Comparison of ENCODE assay signal across 1 cellular context in the genomic region with DNA sequence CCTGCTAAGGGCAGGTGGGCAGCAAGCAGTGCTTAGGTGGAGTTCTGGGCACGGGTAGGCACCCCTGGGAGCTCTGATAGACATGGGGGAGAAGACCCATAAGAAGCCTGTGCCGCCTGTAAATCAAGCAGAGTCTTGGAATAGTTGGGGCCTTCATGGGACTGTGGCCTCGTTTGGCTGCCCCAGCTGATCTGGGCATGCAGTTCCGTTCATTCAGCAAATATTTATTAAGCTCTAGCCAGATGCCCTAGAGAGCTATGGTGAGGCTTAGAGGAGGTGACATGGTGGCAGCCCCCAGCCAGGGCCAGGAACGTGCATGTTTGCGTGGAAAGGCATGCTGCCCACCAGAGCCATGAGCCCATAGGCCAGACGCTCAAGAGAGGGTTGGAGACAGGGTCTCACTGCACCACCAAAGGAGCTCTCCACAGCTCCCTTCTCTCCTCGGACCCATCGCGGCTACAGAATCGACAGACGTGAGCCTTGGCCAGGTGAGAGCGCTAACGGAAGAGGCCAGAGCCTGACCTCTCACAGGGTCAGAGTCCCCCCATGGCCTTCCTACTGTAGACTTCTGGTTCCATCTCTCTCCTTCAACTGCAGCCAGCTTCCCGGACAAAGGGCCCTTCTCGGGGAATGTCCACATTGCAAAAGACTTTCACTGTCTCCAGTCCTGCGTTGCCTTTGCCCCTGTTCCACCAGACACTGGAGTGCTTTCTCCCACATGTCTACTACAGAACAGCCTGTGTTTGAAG.
TF ChIP-seq lines count a peak whose summit lies in the region.

No MANE protein-coding gene starts in this region.

TF ChIP-seq in HepG2, 621 proteins besides CTCF, POLR2A, EP300 and RAD21 (continued from another document and continues in another):
- TF ChIP-seq MZF1 (CRISPR knock-in tag; IDR thresholded peaks at IDR 0.05; ENCODE audit: borderline replicate concordance) (no peak), KLF11 (CRISPR knock-in tag; IDR thresholded peaks at IDR 0.05) (no peak; the same call in 1 of the 2 replicates), ZFP1 (CRISPR knock-in tag; IDR thresholded peaks at IDR 0.05) (no peak), CENPX (CRISPR knock-in tag; IDR thresholded peaks at IDR 0.05) (no peak), ZNF850 (CRISPR knock-in tag; conservative IDR thresholded peaks at IDR 0.05) (no peak), GATA4 (IDR thresholded peaks at IDR 0.05; ENCODE audit: borderline replicate concordance, low read depth) (no peak), NBN (conservative IDR thresholded peaks at IDR 0.05) (no peak), LCORL (IDR thresholded peaks at IDR 0.05) (no peak), LCORL (CRISPR knock-in tag; IDR thresholded peaks at IDR 0.05) (no peak; the same call in 1 of the 2 replicates), NFE2L1 (CRISPR knock-in tag; IDR thresholded peaks at IDR 0.05; ENCODE audit: borderline replicate concordance) (no peak), NCOA5 (CRISPR knock-in tag; IDR thresholded peaks at IDR 0.05) (no peak), JUNB (CRISPR knock-in tag; IDR thresholded peaks at IDR 0.05; ENCODE audit: borderline replicate concordance) (no peak), CEBPB (IDR thresholded peaks at IDR 0.05; ENCODE audit: borderline replicate concordance, low read depth, low read length) (peak; percentile 54; the same call in 1 of the 2 replicates), TOPORS (CRISPR knock-in tag; IDR thresholded peaks at IDR 0.05) (0 out of 2 replicates have a peak, but pooled peaks have one; percentile 45), BRCA1 (CRISPR knock-in tag; IDR thresholded peaks at IDR 0.05) (no peak), PPARG (CRISPR knock-in tag; conservative IDR thresholded peaks at IDR 0.05) (peak; percentile 90), ZNF253 (CRISPR knock-in tag; IDR thresholded peaks at IDR 0.05; ENCODE audit: borderline replicate concordance) (no peak), POLR2AphosphoS5 (IDR thresholded peaks at IDR 0.05; ENCODE audit: low read depth, low read length) (no peak), ZNF75D (CRISPR knock-in tag; IDR thresholded peaks at IDR 0.05; ENCODE audit: borderline replicate concordance) (no peak), ZNF337 (CRISPR knock-in tag; IDR thresholded peaks at IDR 0.05; ENCODE audit: borderline replicate concordance, low read depth) (no peak), IRF2 (CRISPR knock-in tag; IDR thresholded peaks at IDR 0.05) (no peak), ZNF792 (CRISPR knock-in tag; IDR thresholded peaks at IDR 0.05) (no peak; the same call in 1 of the 2 replicates), ZMAT3 (CRISPR knock-in tag; conservative IDR thresholded peaks at IDR 0.05) (peak; percentile 64; the same call in 1 of the 2 replicates), HMG20A (CRISPR knock-in tag; IDR thresholded peaks at IDR 0.05; ENCODE audit: borderline replicate concordance) (peak; percentile 74), RARA (CRISPR knock-in tag; IDR thresholded peaks at IDR 0.05) (peak; percentile 79), ZNF557 (CRISPR knock-in tag; IDR thresholded peaks at IDR 0.05) (no peak)
- TF ChIP-seq, protein P1, sequence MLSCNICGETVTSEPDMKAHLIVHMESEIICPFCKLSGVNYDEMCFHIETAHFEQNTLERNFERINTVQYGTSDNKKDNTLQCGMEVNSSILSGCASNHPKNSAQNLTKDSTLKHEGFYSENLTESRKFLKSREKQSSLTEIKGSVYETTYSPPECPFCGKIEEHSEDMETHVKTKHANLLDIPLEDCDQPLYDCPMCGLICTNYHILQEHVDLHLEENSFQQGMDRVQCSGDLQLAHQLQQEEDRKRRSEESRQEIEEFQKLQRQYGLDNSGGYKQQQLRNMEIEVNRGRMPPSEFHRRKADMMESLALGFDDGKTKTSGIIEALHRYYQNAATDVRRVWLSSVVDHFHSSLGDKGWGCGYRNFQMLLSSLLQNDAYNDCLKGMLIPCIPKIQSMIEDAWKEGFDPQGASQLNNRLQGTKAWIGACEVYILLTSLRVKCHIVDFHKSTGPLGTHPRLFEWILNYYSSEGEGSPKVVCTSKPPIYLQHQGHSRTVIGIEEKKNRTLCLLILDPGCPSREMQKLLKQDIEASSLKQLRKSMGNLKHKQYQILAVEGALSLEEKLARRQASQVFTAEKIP (CRISPR knock-in tag; IDR thresholded peaks at IDR 0.05; ENCODE audit: borderline replicate concordance): no peak
- TF ChIP-seq, protein P2, sequence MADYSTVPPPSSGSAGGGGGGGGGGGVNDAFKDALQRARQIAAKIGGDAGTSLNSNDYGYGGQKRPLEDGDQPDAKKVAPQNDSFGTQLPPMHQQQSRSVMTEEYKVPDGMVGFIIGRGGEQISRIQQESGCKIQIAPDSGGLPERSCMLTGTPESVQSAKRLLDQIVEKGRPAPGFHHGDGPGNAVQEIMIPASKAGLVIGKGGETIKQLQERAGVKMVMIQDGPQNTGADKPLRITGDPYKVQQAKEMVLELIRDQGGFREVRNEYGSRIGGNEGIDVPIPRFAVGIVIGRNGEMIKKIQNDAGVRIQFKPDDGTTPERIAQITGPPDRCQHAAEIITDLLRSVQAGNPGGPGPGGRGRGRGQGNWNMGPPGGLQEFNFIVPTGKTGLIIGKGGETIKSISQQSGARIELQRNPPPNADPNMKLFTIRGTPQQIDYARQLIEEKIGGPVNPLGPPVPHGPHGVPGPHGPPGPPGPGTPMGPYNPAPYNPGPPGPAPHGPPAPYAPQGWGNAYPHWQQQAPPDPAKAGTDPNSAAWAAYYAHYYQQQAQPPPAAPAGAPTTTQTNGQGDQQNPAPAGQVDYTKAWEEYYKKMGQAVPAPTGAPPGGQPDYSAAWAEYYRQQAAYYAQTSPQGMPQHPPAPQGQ (CRISPR knock-in tag; IDR thresholded peaks at IDR 0.05; ENCODE audit: borderline replicate concordance): no peak
- TF ChIP-seq, protein P3, sequence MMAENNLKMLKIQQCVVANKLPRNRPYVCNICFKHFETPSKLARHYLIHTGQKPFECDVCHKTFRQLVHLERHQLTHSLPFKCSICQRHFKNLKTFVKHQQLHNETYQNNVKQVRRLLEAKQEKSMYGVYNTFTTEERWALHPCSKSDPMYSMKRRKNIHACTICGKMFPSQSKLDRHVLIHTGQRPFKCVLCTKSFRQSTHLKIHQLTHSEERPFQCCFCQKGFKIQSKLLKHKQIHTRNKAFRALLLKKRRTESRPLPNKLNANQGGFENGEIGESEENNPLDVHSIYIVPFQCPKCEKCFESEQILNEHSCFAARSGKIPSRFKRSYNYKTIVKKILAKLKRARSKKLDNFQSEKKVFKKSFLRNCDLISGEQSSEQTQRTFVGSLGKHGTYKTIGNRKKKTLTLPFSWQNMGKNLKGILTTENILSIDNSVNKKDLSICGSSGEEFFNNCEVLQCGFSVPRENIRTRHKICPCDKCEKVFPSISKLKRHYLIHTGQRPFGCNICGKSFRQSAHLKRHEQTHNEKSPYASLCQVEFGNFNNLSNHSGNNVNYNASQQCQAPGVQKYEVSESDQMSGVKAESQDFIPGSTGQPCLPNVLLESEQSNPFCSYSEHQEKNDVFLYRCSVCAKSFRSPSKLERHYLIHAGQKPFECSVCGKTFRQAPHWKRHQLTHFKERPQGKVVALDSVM (CRISPR knock-in tag; IDR thresholded peaks at IDR 0.05): no peak
- TF ChIP-seq, protein P4, sequence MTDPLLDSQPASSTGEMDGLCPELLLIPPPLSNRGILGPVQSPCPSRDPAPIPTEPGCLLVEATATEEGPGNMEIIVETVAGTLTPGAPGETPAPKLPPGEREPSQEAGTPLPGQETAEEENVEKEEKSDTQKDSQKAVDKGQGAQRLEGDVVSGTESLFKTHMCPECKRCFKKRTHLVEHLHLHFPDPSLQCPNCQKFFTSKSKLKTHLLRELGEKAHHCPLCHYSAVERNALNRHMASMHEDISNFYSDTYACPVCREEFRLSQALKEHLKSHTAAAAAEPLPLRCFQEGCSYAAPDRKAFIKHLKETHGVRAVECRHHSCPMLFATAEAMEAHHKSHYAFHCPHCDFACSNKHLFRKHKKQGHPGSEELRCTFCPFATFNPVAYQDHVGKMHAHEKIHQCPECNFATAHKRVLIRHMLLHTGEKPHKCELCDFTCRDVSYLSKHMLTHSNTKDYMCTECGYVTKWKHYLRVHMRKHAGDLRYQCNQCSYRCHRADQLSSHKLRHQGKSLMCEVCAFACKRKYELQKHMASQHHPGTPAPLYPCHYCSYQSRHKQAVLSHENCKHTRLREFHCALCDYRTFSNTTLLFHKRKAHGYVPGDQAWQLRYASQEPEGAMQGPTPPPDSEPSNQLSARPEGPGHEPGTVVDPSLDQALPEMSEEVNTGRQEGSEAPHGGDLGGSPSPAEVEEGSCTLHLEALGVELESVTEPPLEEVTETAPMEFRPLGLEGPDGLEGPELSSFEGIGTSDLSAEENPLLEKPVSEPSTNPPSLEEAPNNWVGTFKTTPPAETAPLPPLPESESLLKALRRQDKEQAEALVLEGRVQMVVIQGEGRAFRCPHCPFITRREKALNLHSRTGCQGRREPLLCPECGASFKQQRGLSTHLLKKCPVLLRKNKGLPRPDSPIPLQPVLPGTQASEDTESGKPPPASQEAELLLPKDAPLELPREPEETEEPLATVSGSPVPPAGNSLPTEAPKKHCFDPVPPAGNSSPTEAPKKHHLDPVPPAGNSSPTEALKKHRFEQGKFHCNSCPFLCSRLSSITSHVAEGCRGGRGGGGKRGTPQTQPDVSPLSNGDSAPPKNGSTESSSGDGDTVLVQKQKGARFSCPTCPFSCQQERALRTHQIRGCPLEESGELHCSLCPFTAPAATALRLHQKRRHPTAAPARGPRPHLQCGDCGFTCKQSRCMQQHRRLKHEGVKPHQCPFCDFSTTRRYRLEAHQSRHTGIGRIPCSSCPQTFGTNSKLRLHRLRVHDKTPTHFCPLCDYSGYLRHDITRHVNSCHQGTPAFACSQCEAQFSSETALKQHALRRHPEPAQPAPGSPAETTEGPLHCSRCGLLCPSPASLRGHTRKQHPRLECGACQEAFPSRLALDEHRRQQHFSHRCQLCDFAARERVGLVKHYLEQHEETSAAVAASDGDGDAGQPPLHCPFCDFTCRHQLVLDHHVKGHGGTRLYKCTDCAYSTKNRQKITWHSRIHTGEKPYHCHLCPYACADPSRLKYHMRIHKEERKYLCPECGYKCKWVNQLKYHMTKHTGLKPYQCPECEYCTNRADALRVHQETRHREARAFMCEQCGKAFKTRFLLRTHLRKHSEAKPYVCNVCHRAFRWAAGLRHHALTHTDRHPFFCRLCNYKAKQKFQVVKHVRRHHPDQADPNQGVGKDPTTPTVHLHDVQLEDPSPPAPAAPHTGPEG (CRISPR knock-in tag; IDR thresholded peaks at IDR 0.05): no peak
- TF ChIP-seq, protein P5, sequence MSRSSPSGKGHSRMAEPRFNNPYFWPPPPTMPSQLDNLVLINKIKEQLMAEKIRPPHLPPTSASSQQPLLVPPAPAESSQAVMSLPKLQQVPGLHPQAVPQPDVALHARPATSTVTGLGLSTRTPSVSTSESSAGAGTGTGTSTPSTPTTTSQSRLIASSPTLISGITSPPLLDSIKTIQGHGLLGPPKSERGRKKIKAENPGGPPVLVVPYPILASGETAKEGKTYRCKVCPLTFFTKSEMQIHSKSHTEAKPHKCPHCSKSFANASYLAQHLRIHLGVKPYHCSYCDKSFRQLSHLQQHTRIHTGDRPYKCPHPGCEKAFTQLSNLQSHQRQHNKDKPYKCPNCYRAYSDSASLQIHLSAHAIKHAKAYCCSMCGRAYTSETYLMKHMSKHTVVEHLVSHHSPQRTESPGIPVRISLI (CRISPR knock-in tag; IDR thresholded peaks at IDR 0.05; ENCODE audit: borderline replicate concordance): no peak
- TF ChIP-seq, protein P6, sequence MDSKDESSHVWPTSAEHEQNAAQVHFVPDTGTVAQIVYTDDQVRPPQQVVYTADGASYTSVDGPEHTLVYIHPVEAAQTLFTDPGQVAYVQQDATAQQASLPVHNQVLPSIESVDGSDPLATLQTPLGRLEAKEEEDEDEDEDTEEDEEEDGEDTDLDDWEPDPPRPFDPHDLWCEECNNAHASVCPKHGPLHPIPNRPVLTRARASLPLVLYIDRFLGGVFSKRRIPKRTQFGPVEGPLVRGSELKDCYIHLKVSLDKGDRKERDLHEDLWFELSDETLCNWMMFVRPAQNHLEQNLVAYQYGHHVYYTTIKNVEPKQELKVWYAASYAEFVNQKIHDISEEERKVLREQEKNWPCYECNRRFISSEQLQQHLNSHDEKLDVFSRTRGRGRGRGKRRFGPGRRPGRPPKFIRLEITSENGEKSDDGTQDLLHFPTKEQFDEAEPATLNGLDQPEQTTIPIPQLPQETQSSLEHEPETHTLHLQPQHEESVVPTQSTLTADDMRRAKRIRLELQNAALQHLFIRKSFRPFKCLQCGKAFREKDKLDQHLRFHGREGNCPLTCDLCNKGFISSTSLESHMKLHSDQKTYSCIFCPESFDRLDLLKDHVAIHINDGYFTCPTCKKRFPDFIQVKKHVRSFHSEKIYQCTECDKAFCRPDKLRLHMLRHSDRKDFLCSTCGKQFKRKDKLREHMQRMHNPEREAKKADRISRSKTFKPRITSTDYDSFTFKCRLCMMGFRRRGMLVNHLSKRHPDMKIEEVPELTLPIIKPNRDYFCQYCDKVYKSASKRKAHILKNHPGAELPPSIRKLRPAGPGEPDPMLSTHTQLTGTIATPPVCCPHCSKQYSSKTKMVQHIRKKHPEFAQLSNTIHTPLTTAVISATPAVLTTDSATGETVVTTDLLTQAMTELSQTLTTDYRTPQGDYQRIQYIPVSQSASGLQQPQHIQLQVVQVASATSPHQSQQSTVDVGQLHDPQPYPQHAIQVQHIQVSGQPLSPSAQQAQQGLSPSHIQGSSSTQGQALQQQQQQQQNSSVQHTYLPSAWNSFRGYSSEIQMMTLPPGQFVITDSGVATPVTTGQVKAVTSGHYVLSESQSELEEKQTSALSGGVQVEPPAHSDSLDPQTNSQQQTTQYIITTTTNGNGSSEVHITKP (CRISPR knock-in tag; IDR thresholded peaks at IDR 0.05; ENCODE audit: low read depth): no peak
- TF ChIP-seq, protein P7, sequence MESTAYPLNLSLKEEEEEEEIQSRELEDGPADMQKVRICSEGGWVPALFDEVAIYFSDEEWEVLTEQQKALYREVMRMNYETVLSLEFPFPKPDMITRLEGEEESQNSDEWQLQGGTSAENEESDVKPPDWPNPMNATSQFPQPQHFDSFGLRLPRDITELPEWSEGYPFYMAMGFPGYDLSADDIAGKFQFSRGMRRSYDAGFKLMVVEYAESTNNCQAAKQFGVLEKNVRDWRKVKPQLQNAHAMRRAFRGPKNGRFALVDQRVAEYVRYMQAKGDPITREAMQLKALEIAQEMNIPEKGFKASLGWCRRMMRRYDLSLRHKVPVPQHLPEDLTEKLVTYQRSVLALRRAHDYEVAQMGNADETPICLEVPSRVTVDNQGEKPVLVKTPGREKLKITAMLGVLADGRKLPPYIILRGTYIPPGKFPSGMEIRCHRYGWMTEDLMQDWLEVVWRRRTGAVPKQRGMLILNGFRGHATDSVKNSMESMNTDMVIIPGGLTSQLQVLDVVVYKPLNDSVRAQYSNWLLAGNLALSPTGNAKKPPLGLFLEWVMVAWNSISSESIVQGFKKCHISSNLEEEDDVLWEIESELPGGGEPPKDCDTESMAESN (CRISPR knock-in tag; conservative IDR thresholded peaks at IDR 0.05): no peak
- TF ChIP-seq, protein P8, sequence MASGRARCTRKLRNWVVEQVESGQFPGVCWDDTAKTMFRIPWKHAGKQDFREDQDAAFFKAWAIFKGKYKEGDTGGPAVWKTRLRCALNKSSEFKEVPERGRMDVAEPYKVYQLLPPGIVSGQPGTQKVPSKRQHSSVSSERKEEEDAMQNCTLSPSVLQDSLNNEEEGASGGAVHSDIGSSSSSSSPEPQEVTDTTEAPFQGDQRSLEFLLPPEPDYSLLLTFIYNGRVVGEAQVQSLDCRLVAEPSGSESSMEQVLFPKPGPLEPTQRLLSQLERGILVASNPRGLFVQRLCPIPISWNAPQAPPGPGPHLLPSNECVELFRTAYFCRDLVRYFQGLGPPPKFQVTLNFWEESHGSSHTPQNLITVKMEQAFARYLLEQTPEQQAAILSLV (CRISPR knock-in tag; IDR thresholded peaks at IDR 0.05; ENCODE audit: borderline replicate concordance): 0 out of 2 replicates have a peak, but pooled peaks have one; percentile 43
